8 cellular contexts compared by ENCODE assay signal in the genomic region with DNA sequence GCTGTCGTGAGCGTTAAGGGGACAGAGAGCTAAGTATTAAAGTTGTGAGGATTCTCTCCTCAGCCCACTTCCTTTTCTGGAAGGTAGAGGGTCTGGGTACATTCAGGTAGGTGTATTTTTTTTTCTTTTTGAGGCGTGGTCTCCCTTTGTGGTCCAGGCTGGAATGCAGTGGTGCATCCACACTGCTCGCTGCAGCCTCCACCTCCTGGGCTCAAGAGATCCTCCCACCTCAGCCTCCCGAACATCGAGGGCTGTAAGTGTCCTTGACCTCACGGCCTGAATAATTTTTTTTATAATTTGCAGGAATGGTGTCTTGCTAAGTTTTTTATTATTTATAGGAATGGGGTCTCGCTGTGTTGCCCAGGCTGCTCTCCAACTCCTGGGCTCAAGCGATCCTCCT. TPM values are rescaled to one million over a fixed set of nuclear protein-coding genes. Genes with fewer than 3 reads are reported as not detected.
DNase-seq lines count a peak whose midpoint lies in the region; ATAC-seq and TF ChIP-seq lines count a peak whose summit lies in the region.

No MANE protein-coding gene starts in this region.

- H3K27me3 ChIP-seq in H7 (ENCODE audit: control insufficient read depth, insufficient read depth, low read length) (no peaks in the 10 kb centered on the region), right cardiac atrium (ENCODE audit: control insufficient read depth, insufficient read depth) (no peaks in the 10 kb centered on the region)

- DNase-seq in H7 = no peak
- peak in 1 of 3 donors; percentile 16 for DNase-seq in right cardiac atrium
- DNase-seq in anterior cingulate cortex (lab: John Stamatoyannopoulos, UW) = no peak
- DNase-seq in SW 1271 (lab: John Stamatoyannopoulos, UW) = no peak

- intact Hi-C loops in right cardiac atrium (cut with DNase I) = loop anchor here in 1 of 4 donors (10.0 kb wide), 1 partner anchor 96 kb away; no protein-coding TSS in a partner anchor

- H3K9me3 ChIP-seq in right cardiac atrium (ENCODE audit: control insufficient read depth, low read length) = no peaks in the 10 kb centered on the region

- no peak for TF ChIP-seq CTCF in VCaP (conservative IDR thresholded peaks at IDR 0.05)

- peak overlapping the region; percentile 81 for H3K4me3 ChIP-seq in H7 (ENCODE audit: insufficient read depth, low read depth, low read length)
- peak overlapping the region; percentile 49 for H3K4me3 ChIP-seq in right cardiac atrium (ENCODE audit: low read length)
- H3K4me3 ChIP-seq in skin epidermis = peak overlapping the region; percentile 50 to 97 (median 90)

- no peaks in the 10 kb centered on the region for H3K4me1 ChIP-seq in right cardiac atrium (ENCODE audit: control insufficient read depth, insufficient read depth, low read length)

- no peak for ATAC-seq in right cardiac atrium
- ATAC-seq in GM21390 (IDR thresholded peaks at IDR 0.05; ENCODE audit: unreplicated experiment) = no peak
- ATAC-seq in GM21526 (IDR thresholded peaks at IDR 0.05; ENCODE audit: low FRiP score, unreplicated experiment) = no peak

- WGBS in right cardiac atrium = 86% methylated on average over 9 of the region's 9 CpGs

- H3K27ac ChIP-seq in VCaP (peak overlapping the region; percentile 80; the same call in 1 of the 2 replicates), right cardiac atrium (ENCODE audit: low read length) (no peak overlapping the region), skin epidermis (peak overlapping the region in 5 of 21 experiments; percentile 84 to 95 (median 88))

- H3K36me3 ChIP-seq in H7 (replicated peaks; ENCODE audit: control insufficient read depth, insufficient read depth, low read length) = peaks cover 27% of the 10 kb centered on the region

RNA-seq across cellular contexts. Expression of a gene that starts 1.4 kb away (rescaled TPM):
- total RNA-seq in H7 (2014; rRNA removed; shearing (Covaris generic)) = 31.1 and 36.7 TPM in 2 replicates
- total RNA-seq in right cardiac atrium = 10 to 100 TPM in 1 of 4 donors, 1 to 10 TPM in 3; 7.2 to 13.7 (median 7.9) TPM
- polyA plus RNA-seq in right cardiac atrium = 7.2 TPM

RNA-seq across cellular contexts. Expression of a gene that starts 19.2 kb away (rescaled TPM):
- total RNA-seq in H7 (2014; rRNA removed; shearing (Covaris generic)) = 7.4 and 9.9 TPM in 2 replicates
- total RNA-seq in right cardiac atrium = 10 to 100 TPM; 15.5 to 21.6 (median 18.1) TPM
- polyA plus RNA-seq in right cardiac atrium = 10.1 TPM

RNA-seq across cellular contexts. Expression of a gene that starts 36.1 kb away (rescaled TPM):
- 15.7 and 18.8 TPM in 2 replicates for total RNA-seq in H7 (2014; rRNA removed; shearing (Covaris generic))
- 10 to 100 TPM; 33.4 to 51.3 (median 48.0) TPM for total RNA-seq in right cardiac atrium
- polyA plus RNA-seq in right cardiac atrium = 29.4 TPM
